In genomic region chr15:89366656-89367393, GRCh38 we compare ENCODE assay signal across 1 cellular context.
A peak's percentile ranks its signal among the peaks of the same experiment; 100 is the strongest.
TF ChIP-seq lines count a peak whose summit lies in the region.

No MANE protein-coding gene starts in this region.

TF ChIP-seq in H1, 55 proteins besides CTCF, POLR2A, EP300 and RAD21:
- TF ChIP-seq YY1 (IDR thresholded peaks at IDR 0.05; ENCODE audit: low read depth, low read length) = no peak
- TF ChIP-seq SUZ12 (IDR thresholded peaks at IDR 0.05; ENCODE audit: low read length) = peak; percentile 58; the same call in 1 of the 2 replicates
- no peak for TF ChIP-seq JUN (IDR thresholded peaks at IDR 0.05; ENCODE audit: low read depth, low read length)
- TF ChIP-seq EZH2 (IDR thresholded peaks at IDR 0.05; ENCODE audit: low read depth, low read length, severe bottlenecking) = peak; percentile 51
